Comparison of ENCODE assay signal across 8 cellular contexts in the genomic region with DNA sequence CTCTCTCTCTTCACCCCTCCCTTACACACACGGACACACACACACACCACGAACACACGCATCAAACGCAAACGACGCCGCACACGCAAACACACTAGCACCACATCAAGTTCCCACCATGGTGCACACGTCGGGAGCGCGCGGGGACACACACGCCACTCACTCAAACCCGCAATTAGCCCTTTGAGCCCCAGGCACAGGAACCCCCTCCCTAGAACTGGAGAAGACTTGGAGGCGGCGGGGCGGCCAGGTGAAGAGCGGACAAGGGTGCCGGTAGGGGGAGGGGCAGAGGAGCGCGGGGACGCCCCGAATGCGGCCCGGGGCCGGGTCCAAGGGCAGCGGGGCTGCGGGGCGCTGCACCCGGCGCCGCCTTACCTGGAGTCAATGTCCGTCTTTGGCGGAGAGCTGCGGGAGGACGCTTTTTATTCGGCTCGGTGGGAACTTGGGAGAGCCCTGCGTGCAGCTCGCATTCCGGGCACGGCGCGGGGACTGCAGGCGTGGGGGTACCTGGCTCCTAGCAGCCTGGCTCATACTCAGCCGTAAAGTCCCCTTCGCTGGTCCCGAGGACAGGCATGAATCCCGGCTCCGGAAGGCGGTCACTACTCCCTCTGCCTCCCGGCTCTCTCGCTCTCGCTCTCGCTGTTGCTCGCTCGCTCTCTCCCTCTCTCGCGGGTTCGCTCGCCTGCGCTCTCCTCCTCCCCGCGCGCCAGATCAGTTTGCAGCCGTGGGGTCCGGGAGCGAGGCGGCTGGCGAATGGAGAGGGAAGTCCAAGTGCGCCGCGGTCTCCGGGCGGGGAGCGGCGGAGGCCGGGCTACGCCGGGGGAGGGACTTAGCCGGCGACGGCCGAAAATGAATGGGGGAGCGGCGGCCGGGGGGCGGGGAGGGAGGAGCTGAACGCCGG. TPM values are rescaled to one million over a fixed set of nuclear protein-coding genes. Genes with fewer than 3 reads are reported as not detected.
A peak's percentile ranks its signal among the peaks of the same experiment; 100 is the strongest.
DNase-seq lines count a peak whose midpoint lies in the region; ATAC-seq and TF ChIP-seq lines count a peak whose summit lies in the region.

A gene with protein sequence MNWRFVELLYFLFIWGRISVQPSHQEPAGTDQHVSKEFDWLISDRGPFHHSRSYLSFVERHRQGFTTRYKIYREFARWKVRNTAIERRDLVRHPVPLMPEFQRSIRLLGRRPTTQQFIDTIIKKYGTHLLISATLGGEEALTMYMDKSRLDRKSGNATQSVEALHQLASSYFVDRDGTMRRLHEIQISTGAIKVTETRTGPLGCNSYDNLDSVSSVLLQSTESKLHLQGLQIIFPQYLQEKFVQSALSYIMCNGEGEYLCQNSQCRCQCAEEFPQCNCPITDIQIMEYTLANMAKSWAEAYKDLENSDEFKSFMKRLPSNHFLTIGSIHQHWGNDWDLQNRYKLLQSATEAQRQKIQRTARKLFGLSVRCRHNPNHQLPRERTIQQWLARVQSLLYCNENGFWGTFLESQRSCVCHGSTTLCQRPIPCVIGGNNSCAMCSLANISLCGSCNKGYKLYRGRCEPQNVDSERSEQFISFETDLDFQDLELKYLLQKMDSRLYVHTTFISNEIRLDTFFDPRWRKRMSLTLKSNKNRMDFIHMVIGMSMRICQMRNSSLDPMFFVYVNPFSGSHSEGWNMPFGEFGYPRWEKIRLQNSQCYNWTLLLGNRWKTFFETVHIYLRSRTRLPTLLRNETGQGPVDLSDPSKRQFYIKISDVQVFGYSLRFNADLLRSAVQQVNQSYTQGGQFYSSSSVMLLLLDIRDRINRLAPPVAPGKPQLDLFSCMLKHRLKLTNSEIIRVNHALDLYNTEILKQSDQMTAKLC (minus strand): TSS at position 755 of the 901 bp plus-strand sequence. CDS start 56,080 bp downstream, outside the sequence.

- DNase-seq in DMS79 (lab: John Stamatoyannopoulos, UW) (peak; percentile 27), NCI-H82 (lab: John Stamatoyannopoulos, UW) (peak; percentile 87), esophagus squamous epithelium (lab: John Stamatoyannopoulos, UW) (no peak), neural crest cell (ENCODE audit: low read depth, low spot score) (peak; percentile 61), MV-4-11 (lab: John Stamatoyannopoulos, UW) (no peak), NCI-H146 treated with DMSO at 0.1 percent for 48 hours (lab: John Stamatoyannopoulos, UW; ENCODE audit: unreplicated experiment) (no peak)

- ATAC-seq in GM19467 (IDR thresholded peaks at IDR 0.05; ENCODE audit: unreplicated experiment) (no peak), HG02678 (IDR thresholded peaks at IDR 0.05; ENCODE audit: unreplicated experiment) (no peak)

- TF ChIP-seq POLR2A in esophagus squamous epithelium (IDR thresholded peaks at IDR 0.05) = peak in 1 of 4 donors; percentile 14

- H3K36me3 Mint-ChIP-seq in neural crest cell (ENCODE audit: low read depth) = no peaks in the 10 kb centered on the region

- H3K36me3 ChIP-seq in esophagus squamous epithelium = no peaks in the 10 kb centered on the region

- no peaks in the 10 kb centered on the region for H3K9me3 ChIP-seq in esophagus squamous epithelium

- no peak within 1 kb of the TSS for H3K27ac Mint-ChIP-seq in neural crest cell (ENCODE audit: unreplicated experiment)

- H3K27me3 Mint-ChIP-seq in neural crest cell (ENCODE audit: low read depth) = peaks cover 96% of the 10 kb centered on the region

- WGBS in esophagus squamous epithelium, 2 donors = 3 to 36% methylated on average over 5 to 15 of the region's 91 CpGs

- H3K4me3 Mint-ChIP-seq in neural crest cell = peak within 1 kb of the TSS; percentile 87

- H3K27me3 ChIP-seq in esophagus squamous epithelium = peaks cover 0 to 67% (median 10%) of the 10 kb centered on the region in 4 donors

- H3K4me3 ChIP-seq in esophagus squamous epithelium = peak within 1 kb of the TSS; percentile 18 to 64 (median 34)

- intact Hi-C loops in esophagus squamous epithelium (cut with DNase I) = no loop called here

- H3K27ac ChIP-seq in esophagus squamous epithelium = no peak within 1 kb of the TSS

- no peaks in the 10 kb centered on the region for H3K9me3 Mint-ChIP-seq in neural crest cell

- TF ChIP-seq CTCF in esophagus squamous epithelium (IDR thresholded peaks at IDR 0.05) (no peak), neural crest cell (conservative IDR thresholded peaks at IDR 0.05) (no peak)

- peaks cover 0 to 20% (median 10%) of the 10 kb centered on the region in 3 donors for H3K4me1 ChIP-seq in esophagus squamous epithelium

- H3K4me1 Mint-ChIP-seq in neural crest cell = peaks cover 16% of the 10 kb centered on the region

RNA-seq across cellular contexts. Expression of the gene that starts here (rescaled TPM):
- 1 to 10 TPM in 2 of 4 donors, under 1 TPM in 2; 0.11 to 4.3 (median 0.78) TPM for total RNA-seq in esophagus squamous epithelium
- total RNA-seq in neural crest cell = 0.86 and 0.96 TPM in 2 replicates

Comparison
In these comparisons a context has a peak if more than half of its experiments do, and no peak if none do; other contexts are left out.
1. Peak in DNase-seq in neural crest cell; RNA of the gene not detected or under 1 TPM.
2. DNase-seq: peak in DMS79 (single experiment) and NCI-H82 (single experiment); none in esophagus squamous epithelium (single experiment), MV-4-11 (single experiment) and NCI-H146 treated with DMSO at 0.1 percent for 48 hours (single experiment).